ENCODE assay signal across 1 cellular context in genomic region chr12:92299344-92299743, GRCh38.
TF ChIP-seq lines count a peak whose summit lies in the region.

No MANE protein-coding gene starts in this region.

TF ChIP-seq in GM12878, 131 proteins besides CTCF, POLR2A, EP300 and RAD21:
- TF ChIP-seq PBX3 (IDR thresholded peaks at IDR 0.05; ENCODE audit: insufficient replicate concordance, low read depth, low read length), result no peak
- TF ChIP-seq, protein P1, sequence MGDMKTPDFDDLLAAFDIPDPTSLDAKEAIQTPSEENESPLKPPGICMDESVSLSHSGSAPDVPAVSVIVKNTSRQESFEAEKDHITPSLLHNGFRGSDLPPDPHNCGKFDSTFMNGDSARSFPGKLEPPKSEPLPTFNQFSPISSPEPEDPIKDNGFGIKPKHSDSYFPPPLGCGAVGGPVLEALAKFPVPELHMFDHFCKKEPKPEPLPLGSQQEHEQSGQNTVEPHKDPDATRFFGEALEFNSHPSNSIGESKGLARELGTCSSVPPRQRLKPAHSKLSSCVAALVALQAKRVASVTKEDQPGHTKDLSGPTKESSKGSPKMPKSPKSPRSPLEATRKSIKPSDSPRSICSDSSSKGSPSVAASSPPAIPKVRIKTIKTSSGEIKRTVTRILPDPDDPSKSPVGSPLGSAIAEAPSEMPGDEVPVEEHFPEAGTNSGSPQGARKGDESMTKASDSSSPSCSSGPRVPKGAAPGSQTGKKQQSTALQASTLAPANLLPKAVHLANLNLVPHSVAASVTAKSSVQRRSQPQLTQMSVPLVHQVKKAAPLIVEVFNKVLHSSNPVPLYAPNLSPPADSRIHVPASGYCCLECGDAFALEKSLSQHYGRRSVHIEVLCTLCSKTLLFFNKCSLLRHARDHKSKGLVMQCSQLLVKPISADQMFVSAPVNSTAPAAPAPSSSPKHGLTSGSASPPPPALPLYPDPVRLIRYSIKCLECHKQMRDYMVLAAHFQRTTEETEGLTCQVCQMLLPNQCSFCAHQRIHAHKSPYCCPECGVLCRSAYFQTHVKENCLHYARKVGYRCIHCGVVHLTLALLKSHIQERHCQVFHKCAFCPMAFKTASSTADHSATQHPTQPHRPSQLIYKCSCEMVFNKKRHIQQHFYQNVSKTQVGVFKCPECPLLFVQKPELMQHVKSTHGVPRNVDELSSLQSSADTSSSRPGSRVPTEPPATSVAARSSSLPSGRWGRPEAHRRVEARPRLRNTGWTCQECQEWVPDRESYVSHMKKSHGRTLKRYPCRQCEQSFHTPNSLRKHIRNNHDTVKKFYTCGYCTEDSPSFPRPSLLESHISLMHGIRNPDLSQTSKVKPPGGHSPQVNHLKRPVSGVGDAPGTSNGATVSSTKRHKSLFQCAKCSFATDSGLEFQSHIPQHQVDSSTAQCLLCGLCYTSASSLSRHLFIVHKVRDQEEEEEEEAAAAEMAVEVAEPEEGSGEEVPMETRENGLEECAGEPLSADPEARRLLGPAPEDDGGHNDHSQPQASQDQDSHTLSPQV (IDR thresholded peaks at IDR 0.05), result no peak
- TF ChIP-seq, protein P2, sequence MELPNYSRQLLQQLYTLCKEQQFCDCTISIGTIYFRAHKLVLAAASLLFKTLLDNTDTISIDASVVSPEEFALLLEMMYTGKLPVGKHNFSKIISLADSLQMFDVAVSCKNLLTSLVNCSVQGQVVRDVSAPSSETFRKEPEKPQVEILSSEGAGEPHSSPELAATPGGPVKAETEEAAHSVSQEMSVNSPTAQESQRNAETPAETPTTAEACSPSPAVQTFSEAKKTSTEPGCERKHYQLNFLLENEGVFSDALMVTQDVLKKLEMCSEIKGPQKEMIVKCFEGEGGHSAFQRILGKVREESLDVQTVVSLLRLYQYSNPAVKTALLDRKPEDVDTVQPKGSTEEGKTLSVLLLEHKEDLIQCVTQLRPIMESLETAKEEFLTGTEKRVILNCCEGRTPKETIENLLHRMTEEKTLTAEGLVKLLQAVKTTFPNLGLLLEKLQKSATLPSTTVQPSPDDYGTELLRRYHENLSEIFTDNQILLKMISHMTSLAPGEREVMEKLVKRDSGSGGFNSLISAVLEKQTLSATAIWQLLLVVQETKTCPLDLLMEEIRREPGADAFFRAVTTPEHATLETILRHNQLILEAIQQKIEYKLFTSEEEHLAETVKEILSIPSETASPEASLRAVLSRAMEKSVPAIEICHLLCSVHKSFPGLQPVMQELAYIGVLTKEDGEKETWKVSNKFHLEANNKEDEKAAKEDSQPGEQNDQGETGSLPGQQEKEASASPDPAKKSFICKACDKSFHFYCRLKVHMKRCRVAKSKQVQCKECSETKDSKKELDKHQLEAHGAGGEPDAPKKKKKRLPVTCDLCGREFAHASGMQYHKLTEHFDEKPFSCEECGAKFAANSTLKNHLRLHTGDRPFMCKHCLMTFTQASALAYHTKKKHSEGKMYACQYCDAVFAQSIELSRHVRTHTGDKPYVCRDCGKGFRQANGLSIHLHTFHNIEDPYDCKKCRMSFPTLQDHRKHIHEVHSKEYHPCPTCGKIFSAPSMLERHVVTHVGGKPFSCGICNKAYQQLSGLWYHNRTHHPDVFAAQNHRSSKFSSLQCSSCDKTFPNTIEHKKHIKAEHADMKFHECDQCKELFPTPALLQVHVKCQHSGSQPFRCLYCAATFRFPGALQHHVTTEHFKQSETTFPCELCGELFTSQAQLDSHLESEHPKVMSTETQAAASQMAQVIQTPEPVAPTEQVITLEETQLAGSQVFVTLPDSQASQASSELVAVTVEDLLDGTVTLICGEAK (IDR thresholded peaks at IDR 0.05; ENCODE audit: borderline replicate concordance), result peak; percentile 53; the same call in 1 of the 2 replicates
TF ChIP-seq in GM12878: peak in this region for 1.
